9 cellular contexts compared by ENCODE assay signal in the genomic region with DNA sequence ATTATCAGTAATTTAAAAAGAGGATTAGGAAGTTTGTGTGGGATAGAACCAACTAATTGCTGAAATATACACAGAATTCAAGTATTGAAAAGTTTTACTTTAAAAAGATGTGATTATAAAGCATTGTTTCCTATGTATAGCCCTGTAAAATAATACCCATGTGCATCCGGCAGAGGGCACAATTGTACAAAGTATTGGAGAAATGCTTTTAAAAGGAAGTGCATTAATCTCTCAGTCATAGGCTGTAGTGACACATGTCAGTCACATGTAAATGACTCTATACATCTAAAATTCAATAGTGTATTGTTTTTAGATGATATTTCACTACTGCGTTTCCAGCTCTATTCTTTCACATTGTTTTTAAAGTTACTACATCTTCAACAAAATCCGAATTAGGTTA. TPM values are rescaled to one million over a fixed set of nuclear protein-coding genes. Genes with fewer than 3 reads are reported as not detected.
DNase-seq lines count a peak whose midpoint lies in the region; ATAC-seq, FAIRE-seq and TF ChIP-seq lines count a peak whose summit lies in the region.
"Had no signal": no experiment of that assay in that cellular context is flagged by ENCODE, and none has a peak within 500 bp of the region (broad histone marks: within the 10 kb centered on the region; RNA-seq: fewer than 3 reads in every experiment).

No MANE protein-coding gene starts in this region.

- dilution Hi-C loops in endothelial cell of umbilical vein (cut with MboI; ENCODE audit: extremely low pct_ligation_motif_present, low sequenced_read_pairs), result no loop called here

- no TSS peak for BruUV-seq in endothelial cell of umbilical vein (replicated peaks; lab: Mats Ljungman, UMichigan)

- intact Hi-C loops in activated CD4-positive, alpha-beta memory T cell treated with anti-CD3 and anti-CD28 coated beads for 36 hours (cut with micrococcal nuclease), result loop anchor here (1.0 to 10.0 kb wide), 2 partner anchors 835 to 1204 kb away; a partner anchor contains a TSS
- intact Hi-C loops in endothelial cell of umbilical vein (cut with micrococcal nuclease) (loop anchor here (1.0 kb wide), 2 partner anchors 1104 to 1204 kb away; no protein-coding TSS in a partner anchor), vagina (cut with DNase I) (loop anchor here (10.0 kb wide), 1 partner anchor 525 kb away; no protein-coding TSS in a partner anchor)

- CTCF ChIA-PET in activated CD4-positive, alpha-beta memory T cell treated with anti-CD3 and anti-CD28 coated beads for 36 hours (lab: Charles Lee), result interaction anchor here (0.9 kb wide), 1 partner anchor 745 kb away, joined by 3 read pairs; no protein-coding TSS in a partner anchor
- CTCF ChIA-PET in endothelial cell of umbilical vein (lab: Charles Lee), result interaction anchor here (0.6 to 1.9 kb wide), 7 partner anchors 10 to 1261 kb away, joined by 3 to 15 read pairs (median 3); a partner anchor contains a TSS

- no peaks in the 10 kb centered on the region for H3K27me3 ChIP-seq in endothelial cell of umbilical vein (ENCODE audit: control insufficient read depth in 2 of 2, insufficient read depth in 2 of 2, low read length in 2 of 2)
- no peaks in the 10 kb centered on the region for H3K27me3 ChIP-seq in vagina

- FAIRE-seq in endothelial cell of umbilical vein (lab: Jason Lieb, UNC), result peak; percentile 77

- no peak for TF ChIP-seq POLR2A in endothelial cell of umbilical vein (IDR thresholded peaks at IDR 0.05; ENCODE audit: low read depth, low read length)
- no peak for TF ChIP-seq POLR2A in vagina (IDR thresholded peaks at IDR 0.05)

- no peak overlapping the region for H3K4me3 ChIP-seq in endothelial cell of umbilical vein (replicated peaks in 1 of 3; ENCODE audit: insufficient read depth in 1 of 3, low read depth in 1 of 3, low read length in 3 of 3)
- H3K4me3 ChIP-seq in vagina, result no peak overlapping the region
- H3K4me3 ChIP-seq: BLaER1 treated with 17β-estradiol and CSF1 and Interleukin-3, amounts not matched to agents 10 nM and 100 nM had no signal

- no peak overlapping the region for H2AFZ ChIP-seq in endothelial cell of umbilical vein (ENCODE audit: low read depth, low read length)

- H3K36me3 Mint-ChIP-seq in activated CD4-positive, alpha-beta memory T cell treated with anti-CD3 and anti-CD28 coated beads for 36 hours, result no peaks in the 10 kb centered on the region
- no peaks in the 10 kb centered on the region for H3K36me3 Mint-ChIP-seq in neural crest cell (ENCODE audit: low read depth)

- H3K79me2 ChIP-seq in endothelial cell of umbilical vein (ENCODE audit: control insufficient read depth, insufficient read depth, low read length), result no peaks in the 10 kb centered on the region

- no peak overlapping the region for H3K4me2 ChIP-seq in endothelial cell of umbilical vein (ENCODE audit: insufficient read depth, low read length)

- no peak overlapping the region for H3K9ac ChIP-seq in endothelial cell of umbilical vein (replicated peaks; ENCODE audit: extremely low read depth, insufficient read depth, low read length)
- H3K9ac ChIP-seq: BLaER1 treated with 17β-estradiol and CSF1 and Interleukin-3, amounts not matched to agents 10 nM and 100 nM had no signal

- H3K36me3 ChIP-seq in endothelial cell of umbilical vein (ENCODE audit: control insufficient read depth in 2 of 2, extremely low read depth in 1 of 2, insufficient read depth in 2 of 2, low read length in 2 of 2) (no peaks in the 10 kb centered on the region), vagina (no peaks in the 10 kb centered on the region)
- H3K36me3 ChIP-seq: BLaER1 treated with 17β-estradiol and CSF1 and Interleukin-3, amounts not matched to agents 10 nM and 100 nM had no signal

- POLR2A ChIA-PET in activated CD4-positive, alpha-beta memory T cell treated with anti-CD3 and anti-CD28 coated beads for 36 hours (lab: Charles Lee), result no interaction called here
- POLR2A ChIA-PET in endothelial cell of umbilical vein (lab: Charles Lee), result no interaction called here

- DNase-seq in NCI-H187 (lab: John Stamatoyannopoulos, UW) (peak; percentile 0 to 1), NCI-H187 treated with DMSO at 0.1 percent for 48 hours (lab: John Stamatoyannopoulos, UW) (no peak), NCI-H460 (ENCODE audit: extremely low read depth, low read depth) (peak; percentile 67), endothelial cell of umbilical vein (ENCODE audit: low read depth, low spot score) (peak; percentile 46), neural crest cell (ENCODE audit: low read depth, low spot score) (peak; percentile 56), vagina (ENCODE audit: extremely low spot score in 2 of 2) (no peak)
- DNase-seq in activated CD4-positive, alpha-beta memory T cell treated with anti-CD3 and anti-CD28 coated beads for 36 hours, result peak; percentile 58

- no peaks in the 10 kb centered on the region for H3K9me1 ChIP-seq in endothelial cell of umbilical vein (replicated peaks; ENCODE audit: control insufficient read depth, extremely low read depth, insufficient read depth, low read length)

- H3K4me1 Mint-ChIP-seq in activated CD4-positive, alpha-beta memory T cell treated with anti-CD3 and anti-CD28 coated beads for 36 hours (ENCODE audit: low read depth), result no peaks in the 10 kb centered on the region
- H3K4me1 Mint-ChIP-seq in neural crest cell, result peaks cover 7% of the 10 kb centered on the region

- H3K9me3 Mint-ChIP-seq in activated CD4-positive, alpha-beta memory T cell treated with anti-CD3 and anti-CD28 coated beads for 36 hours, result no peaks in the 10 kb centered on the region
- H3K9me3 Mint-ChIP-seq in neural crest cell, result peaks cover 10% of the 10 kb centered on the region

- H3K27ac Mint-ChIP-seq in activated CD4-positive, alpha-beta memory T cell treated with anti-CD3 and anti-CD28 coated beads for 36 hours, result no peak overlapping the region
- no peak overlapping the region for H3K27ac Mint-ChIP-seq in neural crest cell (ENCODE audit: unreplicated experiment)

- H3K4me1 ChIP-seq in endothelial cell of umbilical vein (ENCODE audit: control insufficient read depth, extremely low read depth, insufficient read depth, low read length) (no peaks in the 10 kb centered on the region), vagina (no peaks in the 10 kb centered on the region)

- H3K9me3 ChIP-seq in endothelial cell of umbilical vein (replicated peaks; ENCODE audit: control insufficient read depth, insufficient read depth, low read length) (no peaks in the 10 kb centered on the region), vagina (no peaks in the 10 kb centered on the region)

- no peak overlapping the region for H3K4me3 Mint-ChIP-seq in activated CD4-positive, alpha-beta memory T cell treated with anti-CD3 and anti-CD28 coated beads for 36 hours
- no peak overlapping the region for H3K4me3 Mint-ChIP-seq in neural crest cell

- TF ChIP-seq CTCF in endothelial cell of umbilical vein (IDR thresholded peaks at IDR 0.05; ENCODE audit: extremely low read depth in 1 of 2, insufficient read depth in 1 of 2, low read depth in 1 of 2, low read length in 2 of 2), result peak; percentile 23 to 31
- TF ChIP-seq CTCF in neural crest cell (conservative IDR thresholded peaks at IDR 0.05), result peak; percentile 78
- peak; percentile 62 to 73 (median 69) for TF ChIP-seq CTCF in vagina (IDR thresholded peaks at IDR 0.05)

- H4K20me1 ChIP-seq in endothelial cell of umbilical vein (replicated peaks; ENCODE audit: control insufficient read depth, extremely low read depth, insufficient read depth, low read length), result no peaks in the 10 kb centered on the region

- no peaks in the 10 kb centered on the region for H3K27me3 Mint-ChIP-seq in activated CD4-positive, alpha-beta memory T cell treated with anti-CD3 and anti-CD28 coated beads for 36 hours
- no peaks in the 10 kb centered on the region for H3K27me3 Mint-ChIP-seq in neural crest cell (ENCODE audit: low read depth)

- no peak overlapping the region for H3K27ac ChIP-seq in endothelial cell of umbilical vein (ENCODE audit: insufficient read depth, low read depth, low read length)
- no peak overlapping the region for H3K27ac ChIP-seq in vagina

- ATAC-seq in HG02798 (IDR thresholded peaks at IDR 0.05; ENCODE audit: poor library complexity, unreplicated experiment), result peak; percentile 66

TF ChIP-seq in endothelial cell of umbilical vein, 7 proteins besides CTCF, POLR2A, EP300 and RAD21:
- no peak for TF ChIP-seq MYC (IDR thresholded peaks at IDR 0.05; ENCODE audit: low read depth, low read length)
- TF ChIP-seq, protein P1, sequence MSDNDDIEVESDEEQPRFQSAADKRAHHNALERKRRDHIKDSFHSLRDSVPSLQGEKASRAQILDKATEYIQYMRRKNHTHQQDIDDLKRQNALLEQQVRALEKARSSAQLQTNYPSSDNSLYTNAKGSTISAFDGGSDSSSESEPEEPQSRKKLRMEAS (IDR thresholded peaks at IDR 0.05; ENCODE audit: insufficient read depth, insufficient read length), result no peak
- no peak for TF ChIP-seq FOS (IDR thresholded peaks at IDR 0.05; ENCODE audit: borderline replicate concordance, insufficient read depth, low read length)
- no peak for TF ChIP-seq JUN (IDR thresholded peaks at IDR 0.05; ENCODE audit: borderline replicate concordance, insufficient read depth, insufficient read length, low read depth)
- TF ChIP-seq POLR2AphosphoS5 (IDR thresholded peaks at IDR 0.05; ENCODE audit: insufficient read depth, low read depth, low read length), result no peak
- TF ChIP-seq GATA2 (IDR thresholded peaks at IDR 0.05; ENCODE audit: insufficient read depth, insufficient read length, low read depth, low read length), result no peak
- no peak for TF ChIP-seq EZH2 (IDR thresholded peaks at IDR 0.05; ENCODE audit: borderline replicate concordance, low read depth, low read length, severe bottlenecking)
TF ChIP-seq in endothelial cell of umbilical vein: peak in this region for 0.

RNA-seq across cellular contexts. Expression of a gene that starts 9.7 kb away (rescaled TPM):
- total RNA-seq in NCI-H460 (2014; rRNA removed; shearing (Covaris generic)), result 26.8 and 29.6 TPM in 2 replicates
- polyA plus RNA-seq in NCI-H460 (2014; cell fraction: nucleus; rRNA removed), result 27.3 and 29.0 TPM in 2 replicates
- 10 to 100 TPM in 1 of 2 experiments, 1 to 10 TPM in 1; 8.5 to 10.6 TPM for total RNA-seq in activated CD4-positive, alpha-beta memory T cell treated with anti-CD3 and anti-CD28 coated beads for 36 hours
- total RNA-seq in endothelial cell of umbilical vein (17.7 and 18.5 TPM in 2 replicates), neural crest cell (12.8 and 14.4 TPM in 2 replicates), vagina (16.5 TPM)
- polyA plus RNA-seq in endothelial cell of umbilical vein, result 24.5 and 25.4 TPM in 2 replicates
- 20.9 and 27.6 TPM in 2 replicates for polyA plus RNA-seq in endothelial cell of umbilical vein (2011; cell fraction: cytosol; rRNA removed)
- polyA plus RNA-seq in endothelial cell of umbilical vein (2011; cell fraction: nucleus; rRNA removed), result 37.9 and 40.6 TPM in 2 replicates
- polyA plus RNA-seq in endothelial cell of umbilical vein (2012), result 19.8 and 20.4 TPM in 2 replicates
- polyA minus RNA-seq in endothelial cell of umbilical vein, result 25.8 and 26.2 TPM in 2 replicates
- 8.8 TPM for polyA minus RNA-seq in endothelial cell of umbilical vein (2011; cell fraction: cytosol; rRNA and poly(A)+ RNA removed)
- polyA minus RNA-seq in endothelial cell of umbilical vein (2011; cell fraction: nucleus; rRNA and poly(A)+ RNA removed), result 12.3 and 16.9 TPM in 2 replicates

Comparison
In these comparisons a context has a peak if more than half of its experiments do, and no peak if none do; other contexts are left out.
1. DNase-seq: peak in NCI-H187 (2 of 2), NCI-H460 (single experiment), activated CD4-positive, alpha-beta memory T cell treated with anti-CD3 and anti-CD28 coated beads for 36 hours (single experiment), endothelial cell of umbilical vein (single experiment) and neural crest cell (single experiment); none in NCI-H187 treated with DMSO at 0.1 percent for 48 hours (single experiment) and vagina (0 of 2).
2. CTCF ChIP-seq: peak in every context shown above with its lines; median percentile 78 in neural crest cell; 69 in vagina; 27 in endothelial cell of umbilical vein.